ENCODE assay signal across 39 cellular contexts in the genomic region with DNA sequence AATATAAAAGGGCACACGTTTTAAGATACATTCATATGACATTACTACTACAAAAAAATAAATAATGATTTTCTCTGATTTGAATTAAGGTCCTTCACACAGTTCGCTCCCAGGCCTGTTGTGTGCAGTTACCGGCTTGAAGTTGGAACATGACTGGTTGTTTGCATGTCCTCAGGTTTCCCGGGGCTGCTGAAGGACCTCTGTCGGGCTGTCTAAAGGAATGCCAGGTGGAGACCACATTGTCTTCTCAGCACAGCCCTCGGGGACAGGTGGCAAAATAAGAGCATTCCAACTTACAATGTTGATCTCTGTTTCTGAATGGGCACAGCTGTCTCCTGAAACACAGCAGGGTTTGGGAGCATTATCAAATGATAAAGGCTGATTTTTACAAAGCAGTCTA. TPM values are rescaled to one million over a fixed set of nuclear protein-coding genes. Genes with fewer than 3 reads are reported as not detected.
"Had no signal": no experiment of that assay in that cellular context is flagged by ENCODE, and none has a peak within 500 bp of the region (broad histone marks: within the 10 kb centered on the region; RNA-seq: fewer than 3 reads in every experiment).

No MANE protein-coding gene starts in this region.

- H3K36me3 ChIP-seq: brain microvascular endothelial cell, Peyer's patch had no signal

- H3K27me3 ChIP-seq: brain microvascular endothelial cell, MG63, Peyer's patch had no signal

- ATAC-seq: activated CD8-positive, alpha-beta memory T cell treated with anti-CD3 and anti-CD28 coated beads, Interleukin-2, amount 10 ng/mL, durations not matched to agents 7 days and 5 days; activated T-cell treated with anti-CD3 and anti-CD28 coated beads, Interleukin-2, amount 50 U/mL, for 72 hours; activated T-helper 17 cell treated with anti-CD3 and anti-CD28 coated beads, Interleukin-2, amount 50 U/mL, for 72 hours; PC-3; SK-N-SH treated with all-trans-retinoic acid at 6 μM for 48 hours had no signal

- H3K27ac ChIP-seq: brain microvascular endothelial cell, Peyer's patch, VCaP had no signal

- H3K4me1 ChIP-seq: Peyer's patch had no signal

- DNase-seq: activated CD4-positive, alpha-beta memory T cell treated with anti-CD3 and anti-CD28 coated beads, Interleukin-2, amount 10 ng/mL, durations not matched to agents 7 days and 5 days; activated CD4-positive, alpha-beta T cell treated with anti-CD3 and anti-CD28 coated beads for 1 hour; activated CD4-positive, alpha-beta T cell treated with anti-CD3 and anti-CD28 coated beads for 48 hours; activated CD4-positive, CD25-positive, alpha-beta regulatory T cell; activated CD8-positive, alpha-beta memory T cell treated with anti-CD3 and anti-CD28 coated beads for 24 hours; activated CD8-positive, alpha-beta memory T cell treated with anti-CD3 and anti-CD28 coated beads, Interleukin-2, amount 10 ng/mL, durations not matched to agents 7 days and 5 days; activated CD8-positive, alpha-beta memory T cell treated with anti-CD3 and anti-CD28 coated beads, Interleukin-2, amount 50 U/mL, for 48 hours; activated effector memory CD4-positive, alpha-beta T cell treated with anti-CD3 and anti-CD28 coated beads, Interleukin-2, amount 50 U/mL, for 16 hours; activated naive CD4-positive, alpha-beta T cell; activated naive CD4-positive, alpha-beta T cell treated with anti-CD3 and anti-CD28 coated beads, Interleukin-2, amount 50 U/mL, for 16 hours; activated naive CD8-positive, alpha-beta T cell treated with anti-CD3 and anti-CD28 coated beads for 36 hours; activated T-cell treated with anti-CD3 and anti-CD28 coated beads, Interleukin-2, amount 50 U/mL, for 72 hours; amniotic stem cell; aorta; brain microvascular endothelial cell; Karpas-422; MG63; NCI-H1048; NCI-H1105 treated with DMSO at 0.1 percent for 48 hours; NCI-H1436; NCI-H1694; NCI-H1930; NCI-H2107; NCI-H2171; NCI-H510A; NCI-H69; PC-3; Peyer's patch; RPMI8226; SHP77 treated with DMSO at 0.1 percent for 48 hours; T-helper 1 cell; T-helper 2 cell; T-helper 9 cell had no signal

- H3K4me1 Mint-ChIP-seq: activated naive CD8-positive, alpha-beta T cell treated with anti-CD3 and anti-CD28 coated beads for 36 hours had no signal

- H3K4me3 Mint-ChIP-seq: activated CD4-positive, alpha-beta memory T cell treated with anti-CD3 and anti-CD28 coated beads, Interleukin-2, amount 10 ng/mL, durations not matched to agents 7 days and 5 days; activated CD8-positive, alpha-beta memory T cell treated with anti-CD3 and anti-CD28 coated beads, Interleukin-2, amount 10 ng/mL, durations not matched to agents 7 days and 5 days; activated naive CD8-positive, alpha-beta T cell treated with anti-CD3 and anti-CD28 coated beads for 36 hours; activated T-cell treated with anti-CD3 and anti-CD28 coated beads, Interleukin-2, amount 50 U/mL, for 72 hours; activated T-helper 17 cell treated with anti-CD3 and anti-CD28 coated beads, Interleukin-2, amount 50 U/mL, for 72 hours; central memory CD8-positive, alpha-beta T cell had no signal

- H3K4me3 ChIP-seq: MG63, Peyer's patch had no signal

- H3K27ac Mint-ChIP-seq: activated CD4-positive, alpha-beta memory T cell treated with anti-CD3 and anti-CD28 coated beads, Interleukin-2, amount 10 ng/mL, durations not matched to agents 7 days and 5 days; activated CD8-positive, alpha-beta memory T cell treated with anti-CD3 and anti-CD28 coated beads, Interleukin-2, amount 10 ng/mL, durations not matched to agents 7 days and 5 days; activated naive CD8-positive, alpha-beta T cell treated with anti-CD3 and anti-CD28 coated beads for 36 hours; activated T-cell treated with anti-CD3 and anti-CD28 coated beads, Interleukin-2, amount 50 U/mL, for 72 hours; activated T-helper 17 cell treated with anti-CD3 and anti-CD28 coated beads, Interleukin-2, amount 50 U/mL, for 72 hours had no signal

- H3K9me3 ChIP-seq: MG63, Peyer's patch had no signal

- H3K9me3 Mint-ChIP-seq: activated CD4-positive, alpha-beta memory T cell treated with anti-CD3 and anti-CD28 coated beads, Interleukin-2, amount 10 ng/mL, durations not matched to agents 7 days and 5 days; activated T-helper 17 cell treated with anti-CD3 and anti-CD28 coated beads, Interleukin-2, amount 50 U/mL, for 72 hours had no signal

- H3K27me3 Mint-ChIP-seq: activated naive CD8-positive, alpha-beta T cell treated with anti-CD3 and anti-CD28 coated beads for 36 hours; activated T-helper 17 cell treated with anti-CD3 and anti-CD28 coated beads, Interleukin-2, amount 50 U/mL, for 72 hours had no signal

RNA-seq across cellular contexts. Expression of a gene that starts 14.9 kb away (rescaled TPM):
- total RNA-seq: activated CD4-positive, alpha-beta memory T cell treated with anti-CD3 and anti-CD28 coated beads, Interleukin-2, amount 10 ng/mL, durations not matched to agents 7 days and 5 days; activated CD8-positive, alpha-beta memory T cell treated with anti-CD3 and anti-CD28 coated beads, Interleukin-2, amount 10 ng/mL, durations not matched to agents 7 days and 5 days; activated naive CD8-positive, alpha-beta T cell treated with anti-CD3 and anti-CD28 coated beads for 36 hours; activated T-cell treated with anti-CD3 and anti-CD28 coated beads, Interleukin-2, amount 50 U/mL, for 72 hours; activated T-helper 17 cell treated with anti-CD3 and anti-CD28 coated beads, Interleukin-2, amount 50 U/mL, for 72 hours; chondrocyte; PC-3; Peyer's patch; SK-MEL-5 had no signal

RNA-seq across cellular contexts. Expression of a gene that starts 56.5 kb away (rescaled TPM):
- total RNA-seq: activated CD4-positive, alpha-beta memory T cell treated with anti-CD3 and anti-CD28 coated beads, Interleukin-2, amount 10 ng/mL, durations not matched to agents 7 days and 5 days; chondrocyte; PC-3 had no signal
